In genomic region chr15:50181983-50182232, GRCh38 we compare ENCODE assay signal across 1 cellular context.
TF ChIP-seq lines count a peak whose summit lies in the region.

Gene SLC27A2 (plus strand): TSS chr15:50182196. CDS start chr15:50182428, 232 bp downstream.

TF ChIP-seq in HepG2, 621 proteins besides CTCF, POLR2A, EP300 and RAD21 (continued from another document and continues in another):
- TF ChIP-seq, protein P1, sequence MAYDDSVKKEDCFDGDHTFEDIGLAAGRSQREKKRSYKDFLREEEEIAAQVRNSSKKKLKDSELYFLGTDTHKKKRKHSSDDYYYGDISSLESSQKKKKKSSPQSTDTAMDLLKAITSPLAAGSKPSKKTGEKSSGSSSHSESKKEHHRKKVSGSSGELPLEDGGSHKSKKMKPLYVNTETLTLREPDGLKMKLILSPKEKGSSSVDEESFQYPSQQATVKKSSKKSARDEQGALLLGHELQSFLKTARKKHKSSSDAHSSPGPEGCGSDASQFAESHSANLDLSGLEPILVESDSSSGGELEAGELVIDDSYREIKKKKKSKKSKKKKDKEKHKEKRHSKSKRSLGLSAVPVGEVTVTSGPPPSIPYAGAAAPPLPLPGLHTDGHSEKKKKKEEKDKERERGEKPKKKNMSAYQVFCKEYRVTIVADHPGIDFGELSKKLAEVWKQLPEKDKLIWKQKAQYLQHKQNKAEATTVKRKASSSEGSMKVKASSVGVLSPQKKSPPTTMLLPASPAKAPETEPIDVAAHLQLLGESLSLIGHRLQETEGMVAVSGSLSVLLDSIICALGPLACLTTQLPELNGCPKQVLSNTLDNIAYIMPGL (CRISPR knock-in tag; IDR thresholded peaks at IDR 0.05; ENCODE audit: borderline replicate concordance in 1 of 2, low read depth in 1 of 2): peak; percentile 59 to 83; a peak in 2 of 4 replicates
- TF ChIP-seq ZNF780A (CRISPR knock-in tag; IDR thresholded peaks at IDR 0.05): no peak
- TF ChIP-seq, protein P2, sequence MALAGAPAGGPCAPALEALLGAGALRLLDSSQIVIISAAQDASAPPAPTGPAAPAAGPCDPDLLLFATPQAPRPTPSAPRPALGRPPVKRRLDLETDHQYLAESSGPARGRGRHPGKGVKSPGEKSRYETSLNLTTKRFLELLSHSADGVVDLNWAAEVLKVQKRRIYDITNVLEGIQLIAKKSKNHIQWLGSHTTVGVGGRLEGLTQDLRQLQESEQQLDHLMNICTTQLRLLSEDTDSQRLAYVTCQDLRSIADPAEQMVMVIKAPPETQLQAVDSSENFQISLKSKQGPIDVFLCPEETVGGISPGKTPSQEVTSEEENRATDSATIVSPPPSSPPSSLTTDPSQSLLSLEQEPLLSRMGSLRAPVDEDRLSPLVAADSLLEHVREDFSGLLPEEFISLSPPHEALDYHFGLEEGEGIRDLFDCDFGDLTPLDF (CRISPR knock-in tag; IDR thresholded peaks at IDR 0.05): no peak
- no peak for TF ChIP-seq PHF20 (CRISPR knock-in tag; IDR thresholded peaks at IDR 0.05)
- no peak for TF ChIP-seq AKAP8 (CRISPR knock-in tag; IDR thresholded peaks at IDR 0.05)
- TF ChIP-seq YEATS2 (CRISPR knock-in tag; IDR thresholded peaks at IDR 0.05; ENCODE audit: borderline replicate concordance): no peak
- 0 out of 2 replicates have a peak, but pooled peaks have one; percentile 19 for TF ChIP-seq RFXAP (CRISPR knock-in tag; IDR thresholded peaks at IDR 0.05; ENCODE audit: borderline replicate concordance)
- TF ChIP-seq PAF1 (CRISPR knock-in tag; IDR thresholded peaks at IDR 0.05): no peak
- TF ChIP-seq MBNL3 (CRISPR knock-in tag; conservative IDR thresholded peaks at IDR 0.05): no peak
- no peak for TF ChIP-seq ZFYVE20 (CRISPR knock-in tag; IDR thresholded peaks at IDR 0.05; ENCODE audit: borderline replicate concordance, low read depth)
- TF ChIP-seq ZNF577 (CRISPR knock-in tag; IDR thresholded peaks at IDR 0.05; ENCODE audit: borderline replicate concordance, low read depth): no peak
- no peak for TF ChIP-seq ZSCAN25 (CRISPR knock-in tag; IDR thresholded peaks at IDR 0.05)
- no peak for TF ChIP-seq CHD4 (IDR thresholded peaks at IDR 0.05; ENCODE audit: borderline replicate concordance, low read length)
- 0 out of 2 replicates have a peak, but pooled peaks have one; percentile 83 for TF ChIP-seq KLF15 (CRISPR knock-in tag; IDR thresholded peaks at IDR 0.05; ENCODE audit: borderline replicate concordance)
- TF ChIP-seq ATAD3A (CRISPR knock-in tag; IDR thresholded peaks at IDR 0.05): no peak
- no peak for TF ChIP-seq E2F2 (CRISPR knock-in tag; IDR thresholded peaks at IDR 0.05; ENCODE audit: borderline replicate concordance)
- TF ChIP-seq ADNP (CRISPR knock-in tag; IDR thresholded peaks at IDR 0.05): no peak
- TF ChIP-seq SIN3B (IDR thresholded peaks at IDR 0.05; ENCODE audit: low read length): no peak
- no peak for TF ChIP-seq NFKBIZ (CRISPR knock-in tag; IDR thresholded peaks at IDR 0.05)
- TF ChIP-seq TEAD3 (CRISPR knock-in tag; optimal IDR thresholded peaks at IDR 0.05; ENCODE audit: borderline replicate concordance): peak; percentile 36
- TF ChIP-seq SOX6 (IDR thresholded peaks at IDR 0.05): no peak
- TF ChIP-seq SOX6 (CRISPR knock-in tag; IDR thresholded peaks at IDR 0.05): no peak; the same call in 1 of the 2 replicates
- no peak for TF ChIP-seq MTA3 (CRISPR knock-in tag; IDR thresholded peaks at IDR 0.05)
- no peak for TF ChIP-seq TP53 (CRISPR knock-in tag; conservative IDR thresholded peaks at IDR 0.05)
- no peak for TF ChIP-seq ZBTB42 (CRISPR knock-in tag; IDR thresholded peaks at IDR 0.05)
- peak; percentile 92; the same call in 1 of the 2 replicates for TF ChIP-seq GLI4 (CRISPR knock-in tag; IDR thresholded peaks at IDR 0.05; ENCODE audit: borderline replicate concordance)
- TF ChIP-seq ONECUT2 (CRISPR knock-in tag; IDR thresholded peaks at IDR 0.05): no peak
- TF ChIP-seq MAFF (IDR thresholded peaks at IDR 0.05; ENCODE audit: low read depth, low read length): no peak
- peak; percentile 87 for TF ChIP-seq MAX (IDR thresholded peaks at IDR 0.05)
- no peak for TF ChIP-seq ZNF10 (CRISPR knock-in tag; IDR thresholded peaks at IDR 0.05; ENCODE audit: borderline replicate concordance, low read depth)
- TF ChIP-seq, protein P3, sequence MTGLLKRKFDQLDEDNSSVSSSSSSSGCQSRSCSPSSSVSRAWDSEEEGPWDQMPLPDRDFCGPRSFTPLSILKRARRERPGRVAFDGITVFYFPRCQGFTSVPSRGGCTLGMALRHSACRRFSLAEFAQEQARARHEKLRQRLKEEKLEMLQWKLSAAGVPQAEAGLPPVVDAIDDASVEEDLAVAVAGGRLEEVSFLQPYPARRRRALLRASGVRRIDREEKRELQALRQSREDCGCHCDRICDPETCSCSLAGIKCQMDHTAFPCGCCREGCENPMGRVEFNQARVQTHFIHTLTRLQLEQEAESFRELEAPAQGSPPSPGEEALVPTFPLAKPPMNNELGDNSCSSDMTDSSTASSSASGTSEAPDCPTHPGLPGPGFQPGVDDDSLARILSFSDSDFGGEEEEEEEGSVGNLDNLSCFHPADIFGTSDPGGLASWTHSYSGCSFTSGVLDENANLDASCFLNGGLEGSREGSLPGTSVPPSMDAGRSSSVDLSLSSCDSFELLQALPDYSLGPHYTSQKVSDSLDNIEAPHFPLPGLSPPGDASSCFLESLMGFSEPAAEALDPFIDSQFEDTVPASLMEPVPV (CRISPR knock-in tag; IDR thresholded peaks at IDR 0.05): no peak
- no peak for TF ChIP-seq ZBTB2 (CRISPR knock-in tag; IDR thresholded peaks at IDR 0.05; ENCODE audit: low read depth)
- no peak for TF ChIP-seq YY1 (IDR thresholded peaks at IDR 0.05; ENCODE audit: insufficient read depth, insufficient replicate concordance, low read depth, low read length)
- TF ChIP-seq TERF1 (CRISPR knock-in tag; IDR thresholded peaks at IDR 0.05): no peak
- TF ChIP-seq FOXK2 (IDR thresholded peaks at IDR 0.05): no peak
- no peak for TF ChIP-seq ZNF75D (CRISPR knock-in tag; IDR thresholded peaks at IDR 0.05; ENCODE audit: borderline replicate concordance)
- no peak for TF ChIP-seq NCOR1 (IDR thresholded peaks at IDR 0.05; ENCODE audit: borderline replicate concordance, low read length)
- TF ChIP-seq ZNF704 (CRISPR knock-in tag; IDR thresholded peaks at IDR 0.05; ENCODE audit: borderline replicate concordance): no peak
- no peak for TF ChIP-seq MEF2D (CRISPR knock-in tag; IDR thresholded peaks at IDR 0.05)
- no peak for TF ChIP-seq ZNF382 (CRISPR knock-in tag; IDR thresholded peaks at IDR 0.05; ENCODE audit: borderline replicate concordance)
- TF ChIP-seq, protein P4, sequence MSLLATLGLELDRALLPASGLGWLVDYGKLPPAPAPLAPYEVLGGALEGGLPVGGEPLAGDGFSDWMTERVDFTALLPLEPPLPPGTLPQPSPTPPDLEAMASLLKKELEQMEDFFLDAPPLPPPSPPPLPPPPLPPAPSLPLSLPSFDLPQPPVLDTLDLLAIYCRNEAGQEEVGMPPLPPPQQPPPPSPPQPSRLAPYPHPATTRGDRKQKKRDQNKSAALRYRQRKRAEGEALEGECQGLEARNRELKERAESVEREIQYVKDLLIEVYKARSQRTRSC (CRISPR knock-in tag; IDR thresholded peaks at IDR 0.05; ENCODE audit: low read depth): no peak
- TF ChIP-seq KDM5B (CRISPR knock-in tag; IDR thresholded peaks at IDR 0.05; ENCODE audit: borderline replicate concordance): peak; percentile 71; the same call in 1 of the 2 replicates
- no peak for TF ChIP-seq POLR2AphosphoS2 (IDR thresholded peaks at IDR 0.05; ENCODE audit: low read depth, low read length)
- peak; percentile 62; the same call in 1 of the 2 replicates for TF ChIP-seq GABPB1 (CRISPR knock-in tag; IDR thresholded peaks at IDR 0.05)
- no peak for TF ChIP-seq REXO4 (CRISPR knock-in tag; IDR thresholded peaks at IDR 0.05; ENCODE audit: borderline replicate concordance)
- TF ChIP-seq, protein P5, sequence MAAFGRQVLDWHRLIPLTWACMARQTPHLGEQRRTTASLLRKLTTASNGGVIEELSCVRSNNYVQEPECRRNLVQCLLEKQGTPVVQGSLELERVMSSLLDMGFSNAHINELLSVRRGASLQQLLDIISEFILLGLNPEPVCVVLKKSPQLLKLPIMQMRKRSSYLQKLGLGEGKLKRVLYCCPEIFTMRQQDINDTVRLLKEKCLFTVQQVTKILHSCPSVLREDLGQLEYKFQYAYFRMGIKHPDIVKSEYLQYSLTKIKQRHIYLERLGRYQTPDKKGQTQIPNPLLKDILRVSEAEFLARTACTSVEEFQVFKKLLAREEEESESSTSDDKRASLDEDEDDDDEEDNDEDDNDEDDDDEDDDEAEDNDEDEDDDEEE (CRISPR knock-in tag; IDR thresholded peaks at IDR 0.05): peak; percentile 37; the same call in 1 of the 2 replicates
- no peak for TF ChIP-seq NKX3-1 (CRISPR knock-in tag; IDR thresholded peaks at IDR 0.05)
- no peak for TF ChIP-seq ZNF333 (CRISPR knock-in tag; IDR thresholded peaks at IDR 0.05; ENCODE audit: borderline replicate concordance)
- TF ChIP-seq ZNF709 (CRISPR knock-in tag; IDR thresholded peaks at IDR 0.05): no peak
